In genomic region chr1:31769720-31770390, GRCh38 we compare ENCODE assay signal across 13 cellular contexts. TPM values are rescaled to one million over a fixed set of nuclear protein-coding genes. Genes with fewer than 3 reads are reported as not detected.
DNase-seq lines count a peak whose midpoint lies in the region; ATAC-seq, FAIRE-seq and TF ChIP-seq lines count a peak whose summit lies in the region.
"Had no signal": no experiment of that assay in that cellular context is flagged by ENCODE, and none has a peak within 500 bp of the region (broad histone marks: within the 10 kb centered on the region; RNA-seq: fewer than 3 reads in every experiment).

No MANE protein-coding gene starts in this region.

- no peak for TF ChIP-seq CTCF in H1 (IDR thresholded peaks at IDR 0.05; ENCODE audit: control extremely low read depth in 1 of 3, insufficient read depth in 1 of 3, low read depth in 1 of 3, low read length in 3 of 3)
- no peak for TF ChIP-seq CTCF in stomach (IDR thresholded peaks at IDR 0.05)
- TF ChIP-seq CTCF in HFFc6 (IDR thresholded peaks at IDR 0.05), result no peak

- H3K27me3 ChIP-seq in H1 (replicated peaks in 1 of 4; ENCODE audit: control insufficient read depth in 3 of 4, extremely low read depth in 1 of 4, insufficient read depth in 3 of 4, low read length in 3 of 4), result peaks cover 26 to 47% (median 43%) of the 10 kb centered on the region in 4 experiments
- peaks cover 11 to 68% (median 30%) of the 10 kb centered on the region in 3 donors for H3K27me3 ChIP-seq in stomach

- no peak for FAIRE-seq in H1 (lab: Jason Lieb, UNC)
- FAIRE-seq: H54 had no signal

- H2BK15ac ChIP-seq in H1 (ENCODE audit: low read length), result no peak overlapping the region

- H3K4me3 ChIP-seq in H1 (ENCODE audit: extremely low read depth in 1 of 4, insufficient read depth in 2 of 4, low read depth in 3 of 4, low read length in 4 of 4), result no peak overlapping the region
- no peak overlapping the region for H3K4me3 ChIP-seq in stomach
- H3K4me3 ChIP-seq: colonic mucosa had no signal

- peaks cover 7% of the 10 kb centered on the region for H3K23me2 ChIP-seq in H1 (ENCODE audit: low read depth, low read length)

- H3K4me3 Mint-ChIP-seq in activated T-cell treated with anti-CD3 and anti-CD28 coated beads, Interleukin-2, amount 50 U/mL, for 72 hours, result peak overlapping the region; percentile 4 to 10
- no peak overlapping the region for H3K4me3 Mint-ChIP-seq in HFFc6
- H3K4me3 Mint-ChIP-seq: WTC11 had no signal

- POLR2A ChIA-PET in H1 (lab: Charles Lee; ENCODE audit: partially characterized antibody), result interaction anchor here (1.3 to 1.6 kb wide), 3 partner anchors 9 to 18 kb away, joined by 3 to 4 read pairs (median 4); no protein-coding TSS in a partner anchor

- H3K27ac ChIP-seq in H1 (ENCODE audit: low read depth, low read length) (no peak overlapping the region), stomach (no peak overlapping the region)
- H3K27ac ChIP-seq: colonic mucosa had no signal

- peaks cover 71% of the 10 kb centered on the region for H3K4me1 Mint-ChIP-seq in activated T-cell treated with anti-CD3 and anti-CD28 coated beads, Interleukin-2, amount 50 U/mL, for 72 hours (ENCODE audit: low read depth)
- peaks cover 9% of the 10 kb centered on the region for H3K4me1 Mint-ChIP-seq in HFFc6 (ENCODE audit: low read depth)

- H3K9ac ChIP-seq in H1 (replicated peaks in 1 of 4; ENCODE audit: extremely low read depth in 1 of 4, low read depth in 3 of 4, low read length in 3 of 4), result no peak overlapping the region

- no peak overlapping the region for H4K91ac ChIP-seq in H1 (replicated peaks; ENCODE audit: insufficient read length, low read length)

- no peak for TF ChIP-seq RAD21 in H1 (IDR thresholded peaks at IDR 0.05 in 1 of 2, conservative IDR thresholded peaks at IDR 0.05 in 1 of 2; ENCODE audit: low read depth in 2 of 2, low read length in 2 of 2)

- DNase-seq in activated T-cell treated with anti-CD3 and anti-CD28 coated beads, Interleukin-2, amount 50 U/mL, for 72 hours, result no peak
- no peak for DNase-seq in activated T-cell treated with anti-CD3 and anti-CD28 coated beads, Interleukin-2, amount 50 U/mL, for 48 hours
- DNase-seq in NCI-H69 (lab: John Stamatoyannopoulos, UW) (peak; percentile 88), H1 (ENCODE audit: low read depth in 1 of 2, low spot score in 2 of 2) (no peak), stomach (peak; percentile 74), HFFc6 (no peak)
- DNase-seq: activated gamma-delta T cell, colonic mucosa had no signal

- H3K27ac Mint-ChIP-seq in activated T-cell treated with anti-CD3 and anti-CD28 coated beads, Interleukin-2, amount 50 U/mL, for 72 hours, result no peak overlapping the region
- H3K27ac Mint-ChIP-seq in HFFc6, result no peak overlapping the region
- H3K27ac Mint-ChIP-seq: progenitor cell of endocrine pancreas, WTC11 had no signal

- no peak for ATAC-seq in activated T-cell treated with anti-CD3 and anti-CD28 coated beads, Interleukin-2, amount 50 U/mL, for 72 hours (replicated peaks in 1 of 2)
- no peak for ATAC-seq in GM19035 (IDR thresholded peaks at IDR 0.05; ENCODE audit: unreplicated experiment)
- ATAC-seq in GM21515 (IDR thresholded peaks at IDR 0.05; ENCODE audit: unreplicated experiment), result no peak
- ATAC-seq: WTC11 had no signal

- H3K27me3 Mint-ChIP-seq in activated T-cell treated with anti-CD3 and anti-CD28 coated beads, Interleukin-2, amount 50 U/mL, for 72 hours (ENCODE audit: low read depth), result peaks cover 35% of the 10 kb centered on the region
- H3K27me3 Mint-ChIP-seq in HFFc6 (ENCODE audit: insufficient read depth), result peaks cover 49% of the 10 kb centered on the region

- no peak overlapping the region for H2BK5ac ChIP-seq in H1 (ENCODE audit: low read depth, low read length)

- TF ChIP-seq POLR2A in H1 (IDR thresholded peaks at IDR 0.05; ENCODE audit: control extremely low read depth in 1 of 2, low read depth in 2 of 2, low read length in 2 of 2) (no peak), stomach (IDR thresholded peaks at IDR 0.05) (no peak)

- TF ChIP-seq EP300 in H1 (IDR thresholded peaks at IDR 0.05; ENCODE audit: borderline replicate concordance in 1 of 2, low read depth in 2 of 2, low read length in 2 of 2) (no peak), stomach (IDR thresholded peaks at IDR 0.05) (no peak)

- H2BK20ac ChIP-seq in H1 (ENCODE audit: low read length), result no peak overlapping the region

- no peak overlapping the region for H3K4me2 ChIP-seq in H1 (ENCODE audit: insufficient read depth in 1 of 2, low read depth in 2 of 2, low read length in 2 of 2)

- H4K20me1 ChIP-seq in H1 (replicated peaks in 1 of 2; ENCODE audit: control insufficient read depth in 1 of 2, insufficient read depth in 2 of 2, low read length in 2 of 2), result peaks cover under 1 to 5% of the 10 kb centered on the region in 2 experiments

- H3K36me3 Mint-ChIP-seq in activated T-cell treated with anti-CD3 and anti-CD28 coated beads, Interleukin-2, amount 50 U/mL, for 72 hours (ENCODE audit: insufficient read depth in 2 of 2), result peaks cover 0 to 2% of the 10 kb centered on the region in 2 donors
- H3K36me3 Mint-ChIP-seq in HFFc6 (ENCODE audit: low read depth), result no peaks in the 10 kb centered on the region
- H3K36me3 Mint-ChIP-seq: WTC11 had no signal

- no peak overlapping the region for H4K8ac ChIP-seq in H1 (ENCODE audit: extremely low read depth, insufficient read depth, low read length)

- H2AFZ ChIP-seq in H1 (ENCODE audit: low read length), result no peak overlapping the region

- no peak overlapping the region for H3K14ac ChIP-seq in H1 (ENCODE audit: insufficient read length)

- H3K36me3 ChIP-seq in H1 (ENCODE audit: control insufficient read depth in 2 of 4, insufficient read depth in 4 of 4, low read length in 3 of 4) (no peaks in the 10 kb centered on the region), stomach (no peaks in the 10 kb centered on the region)
- H3K36me3 ChIP-seq: colonic mucosa had no signal

- H3K9me3 Mint-ChIP-seq in activated T-cell treated with anti-CD3 and anti-CD28 coated beads, Interleukin-2, amount 50 U/mL, for 72 hours, result no peaks in the 10 kb centered on the region
- no peaks in the 10 kb centered on the region for H3K9me3 Mint-ChIP-seq in HFFc6
- H3K9me3 Mint-ChIP-seq: WTC11 had no signal

- H3K79me1 ChIP-seq in H1 (ENCODE audit: low read depth, low read length), result peaks cover 3% of the 10 kb centered on the region; the same call in 1 of the 2 replicates

- H3K9me3 ChIP-seq in H1 (ENCODE audit: insufficient read depth in 2 of 2, low read depth in 1 of 2, low read length in 1 of 2), result no peaks in the 10 kb centered on the region
- H3K9me3 ChIP-seq in stomach, result no peaks in the 10 kb centered on the region
- H3K9me3 ChIP-seq: colonic mucosa had no signal

- H3K23ac ChIP-seq in H1 (ENCODE audit: insufficient read length), result no peak overlapping the region

- H4K5ac ChIP-seq in H1 (ENCODE audit: insufficient read length, low read depth, low read length), result no peak overlapping the region

- H3K79me2 ChIP-seq in H1 (ENCODE audit: control insufficient read depth in 1 of 2, insufficient read depth in 2 of 2, low read length in 2 of 2), result no peaks in the 10 kb centered on the region

- H3K4me1 ChIP-seq in H1 (replicated peaks in 1 of 4; ENCODE audit: control insufficient read depth in 3 of 4, insufficient read depth in 4 of 4, low read length in 3 of 4) (peaks cover 5 to 30% (median 20%) of the 10 kb centered on the region in 4 experiments), stomach (peaks cover 13 to 36% (median 22%) of the 10 kb centered on the region in 4 donors)

- no peak overlapping the region for H3K18ac ChIP-seq in H1 (ENCODE audit: extremely low read depth, low read length)

- H3K56ac ChIP-seq in H1 (replicated peaks; ENCODE audit: insufficient read length, low read depth, low read length), result no peak overlapping the region

- CTCF ChIA-PET in H1 (lab: Charles Lee; ENCODE audit: partially characterized antibody), result interaction anchor here (0.9 to 14.0 kb wide), 8 partner anchors 8 to 54 kb away, joined by 3 to 206 read pairs (median 8); no protein-coding TSS in a partner anchor

- intact Hi-C loops in stomach (cut with DNase I; ENCODE audit: low total_unique reads), result no loop called here

- WGBS in H1 (ENCODE audit: extremely low coverage in 1 of 2, insufficient coverage in 1 of 2, insufficient read length in 1 of 2, insufficient replicate concordance in 2 of 2, low coverage in 1 of 2, low lambda C conversion rate in 2 of 2, missing lambda C conversion rate in 1 of 2), 2 experiments, result 71% methylated on average over 9 of the region's 12 CpGs; no CpG with 5 or more reads in 1 of the 2 experiments
- WGBS in stomach, 5 donors, result 30 to 47% (median 38%) methylated on average over 5 to 12 of the region's 12 CpGs

- 0 out of 2 replicates have a peak overlapping the region, but pooled peaks have one; percentile 85 for H2BK12ac ChIP-seq in H1 (ENCODE audit: low read depth, low read length)

- no peak overlapping the region for H2BK120ac ChIP-seq in H1 (replicated peaks; ENCODE audit: low read depth, low read length)

- H2AK5ac ChIP-seq in H1 (ENCODE audit: low read depth, low read length), result no peak overlapping the region

- no peak overlapping the region for H3K4ac ChIP-seq in H1 (replicated peaks; ENCODE audit: insufficient read length, low read depth, low read length)

RNA-seq across cellular contexts. Expression of gene ADGRB2, which starts 5.7 kb away (rescaled TPM):
- 1 to 10 TPM; 1.0 to 2.3 TPM for total RNA-seq in activated T-cell treated with anti-CD3 and anti-CD28 coated beads, Interleukin-2, amount 50 U/mL, for 72 hours
- 25.8 and 26.2 TPM in 2 replicates for total RNA-seq in H1 (2021; fragmentation: NEBNext Ultra II Directional; extraction: Animal tissue kit (Norgen Biotek cat#: 25700))
- polyA plus RNA-seq in H1 (2011; rRNA removed) (15.6 and 29.0 TPM in 2 replicates), stomach (1 to 10 TPM in 2 of 3 donors, under 1 TPM in 1; 0.61 to 1.9 (median 1.5) TPM)
- polyA plus RNA-seq in H1 (2011; cell fraction: cytosol; rRNA removed), result 20.6 TPM
- 126 TPM for polyA plus RNA-seq in H1 (2011; cell fraction: nucleus; rRNA removed)
- 17.3 to 29.1 TPM (median 22.1 TPM) in 4 replicates for polyA plus RNA-seq in H1 (2012, experiment 1 of 2)
- 15.4 TPM for polyA plus RNA-seq in H1 (2012, experiment 2 of 2)
- polyA plus RNA-seq in H1 (2013, experiment 1 of 2), result 13.4 TPM
- 13.0 TPM for polyA plus RNA-seq in H1 (2013, experiment 2 of 2)
- polyA minus RNA-seq in H1 (2011; rRNA and poly(A)+ RNA removed), result 7.5 and 9.4 TPM in 2 replicates
- 14.0 TPM for polyA minus RNA-seq in H1 (2011; cell fraction: cytosol; rRNA and poly(A)+ RNA removed)
- polyA minus RNA-seq in H1 (2011; cell fraction: nucleus; rRNA and poly(A)+ RNA removed), result 22.9 TPM
- total RNA-seq in stomach, result 1 to 10 TPM in 4 of 5 donors, not detected in 1; 1.3 to 4.9 (median 2.8) TPM
- 1 to 10 TPM; 4.9 to 8.8 (median 6.4) TPM for total RNA-seq in HFFc6 (2021; fragmentation: NEBNext Ultra II Directional; extraction: Animal tissue kit (Norgen Biotek cat#: 25700))

RNA-seq across cellular contexts. Expression of gene SPOCD1, which starts 46.0 kb away (rescaled TPM):
- total RNA-seq in activated T-cell treated with anti-CD3 and anti-CD28 coated beads, Interleukin-2, amount 50 U/mL, for 72 hours, result 1 to 10 TPM in 1 of 2 donors, under 1 TPM in 1; 0.74 to 1.0 TPM
- total RNA-seq in H1 (2021; fragmentation: NEBNext Ultra II Directional; extraction: Animal tissue kit (Norgen Biotek cat#: 25700)), result 1.8 and 2.0 TPM in 2 replicates
- 2.9 and 4.2 TPM in 2 replicates for polyA plus RNA-seq in H1 (2011; rRNA removed)
- 4.7 TPM for polyA plus RNA-seq in H1 (2011; cell fraction: cytosol; rRNA removed)
- 13.1 TPM for polyA plus RNA-seq in H1 (2011; cell fraction: nucleus; rRNA removed)
- 1.9 to 2.6 TPM (median 2.1 TPM) in 4 replicates for polyA plus RNA-seq in H1 (2012, experiment 1 of 2)
- polyA plus RNA-seq in H1 (2012, experiment 2 of 2), result 0.84 TPM
- polyA plus RNA-seq in H1 (2013, experiment 1 of 2), result 1.4 TPM
- polyA plus RNA-seq in H1 (2013, experiment 2 of 2), result 1.0 TPM
- polyA minus RNA-seq in H1 (2011; rRNA and poly(A)+ RNA removed), result 2.2 and 3.0 TPM in 2 replicates
- 1.2 TPM for polyA minus RNA-seq in H1 (2011; cell fraction: cytosol; rRNA and poly(A)+ RNA removed)
- 5.6 TPM for polyA minus RNA-seq in H1 (2011; cell fraction: nucleus; rRNA and poly(A)+ RNA removed)
- 10 to 100 TPM in 1 of 5 donors, 1 to 10 TPM in 2, under 1 TPM in 1, not detected in 1; 0.55 to 11.1 (median 5.1) TPM for total RNA-seq in stomach
- polyA plus RNA-seq in stomach, result 1 to 10 TPM in 2 of 3 donors, under 1 TPM in 1; 0.95 to 5.6 (median 3.1) TPM
- total RNA-seq in HFFc6 (2021; fragmentation: NEBNext Ultra II Directional; extraction: Animal tissue kit (Norgen Biotek cat#: 25700)), result 10 to 100 TPM; 33.7 to 40.4 (median 35.8) TPM

Comparison
In these comparisons a context has a peak if more than half of its experiments do, and no peak if none do; other contexts are left out.
1. DNase-seq: peak in NCI-H69 (single experiment) and stomach (single experiment); none in activated T-cell treated with anti-CD3 and anti-CD28 coated beads, Interleukin-2, amount 50 U/mL, for 72 hours (0 of 2), activated T-cell treated with anti-CD3 and anti-CD28 coated beads, Interleukin-2, amount 50 U/mL, for 48 hours (0 of 2), H1 (0 of 2) and HFFc6 (single experiment).